ENCODE assay signal across 9 cellular contexts in the genomic region with DNA sequence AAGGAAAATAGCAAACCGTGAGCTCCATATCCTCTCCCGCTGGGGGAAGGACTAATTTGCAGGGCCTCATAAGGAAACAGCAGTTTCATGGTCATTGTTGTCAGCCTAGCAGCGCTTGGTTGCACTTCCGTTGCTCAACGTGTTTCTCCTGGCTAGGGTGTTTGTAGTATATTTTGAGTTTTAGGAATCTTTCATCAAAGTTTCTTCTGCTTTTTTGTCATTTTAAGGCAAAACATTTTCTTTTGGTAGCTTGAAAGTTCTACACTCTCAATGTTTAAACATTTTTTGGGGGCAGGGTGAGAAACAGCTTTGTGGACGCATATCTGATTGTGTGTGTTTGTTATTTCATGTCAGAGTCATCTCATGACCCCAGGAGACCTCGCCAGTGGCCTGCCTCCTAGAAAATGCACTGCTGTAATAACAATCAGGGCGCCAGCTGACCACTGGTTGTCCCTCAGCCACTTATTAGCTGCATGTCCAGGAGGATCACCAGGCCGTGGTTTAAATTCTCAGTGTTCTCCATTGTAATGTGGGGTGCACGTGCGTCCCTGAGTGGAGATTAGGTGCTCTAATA. TPM values are rescaled to one million over a fixed set of nuclear protein-coding genes. Genes with fewer than 3 reads are reported as not detected.
A peak's percentile ranks its signal among the peaks of the same experiment; 100 is the strongest.
DNase-seq lines count a peak whose midpoint lies in the region; ATAC-seq and TF ChIP-seq lines count a peak whose summit lies in the region.
"Had no signal": no experiment of that assay in that cellular context is flagged by ENCODE, and none has a peak within 500 bp of the region (broad histone marks: within the 10 kb centered on the region; RNA-seq: fewer than 3 reads in every experiment).

No MANE protein-coding gene starts in this region.

- peaks cover 100% of the 10 kb centered on the region for H4K20me1 ChIP-seq in BLaER1

- peak overlapping the region; percentile 92 for H3K4me2 ChIP-seq in BLaER1

- no peaks in the 10 kb centered on the region for H3K9me3 Mint-ChIP-seq in activated CD8-positive, alpha-beta T cell treated with anti-CD3 and anti-CD28 coated beads, Interleukin-2, amount 10 ng/mL, durations not matched to agents 7 days and 5 days (ENCODE audit: insufficient read depth)
- no peaks in the 10 kb centered on the region for H3K9me3 Mint-ChIP-seq in activated CD4-positive, alpha-beta memory T cell treated with anti-CD3 and anti-CD28 coated beads, Interleukin-2, amount 10 ng/mL, durations not matched to agents 7 days and 5 days

- H3K36me3 Mint-ChIP-seq in activated CD8-positive, alpha-beta T cell treated with anti-CD3 and anti-CD28 coated beads, Interleukin-2, amount 10 ng/mL, durations not matched to agents 7 days and 5 days (ENCODE audit: low read depth), result peaks cover 30% of the 10 kb centered on the region
- H3K36me3 Mint-ChIP-seq in activated CD4-positive, alpha-beta memory T cell treated with anti-CD3 and anti-CD28 coated beads, Interleukin-2, amount 10 ng/mL, durations not matched to agents 7 days and 5 days (ENCODE audit: low read depth), result peaks cover 19% of the 10 kb centered on the region

- H3K27me3 Mint-ChIP-seq in activated CD8-positive, alpha-beta T cell treated with anti-CD3 and anti-CD28 coated beads, Interleukin-2, amount 10 ng/mL, durations not matched to agents 7 days and 5 days (ENCODE audit: low read depth), result no peaks in the 10 kb centered on the region
- no peaks in the 10 kb centered on the region for H3K27me3 Mint-ChIP-seq in activated CD4-positive, alpha-beta memory T cell treated with anti-CD3 and anti-CD28 coated beads, Interleukin-2, amount 10 ng/mL, durations not matched to agents 7 days and 5 days

- TF ChIP-seq CTCF in liver (IDR thresholded peaks at IDR 0.05; ENCODE audit: low read depth, low read length, missing input control), result no peak

- no peaks in the 10 kb centered on the region for H3K9me3 ChIP-seq in BLaER1
- H3K9me3 ChIP-seq in liver (ENCODE audit: control insufficient read depth in 4 of 4, low read length in 3 of 4), result no peaks in the 10 kb centered on the region

- ATAC-seq in HG02885 (IDR thresholded peaks at IDR 0.05; ENCODE audit: poor library complexity, unreplicated experiment), result peak; percentile 56
- ATAC-seq in activated CD8-positive, alpha-beta T cell treated with anti-CD3 and anti-CD28 coated beads, Interleukin-2, amount 10 ng/mL, durations not matched to agents 7 days and 5 days, result peak; percentile 55

- no peak for DNase-seq in activated CD8-positive, alpha-beta T cell treated with anti-CD3 and anti-CD28 coated beads, Interleukin-2, amount 10 ng/mL, durations not matched to agents 7 days and 5 days
- DNase-seq in NCI-H510A treated with DMSO at 0.1 percent for 48 hours (lab: John Stamatoyannopoulos, UW), result no peak
- no peak for DNase-seq in activated CD4-positive, alpha-beta memory T cell treated with anti-CD3 and anti-CD28 coated beads, Interleukin-2, amount 10 ng/mL, durations not matched to agents 7 days and 5 days
- no peak for DNase-seq in effector CD8-positive, alpha-beta T cell (lab: John Stamatoyannopoulos, UW)
- DNase-seq in inferior parietal cortex (ENCODE audit: extremely low spot score), result no peak
- DNase-seq: DMS53 had no signal

- H3K27ac ChIP-seq in BLaER1, result peak overlapping the region; percentile 82
- no peak overlapping the region for H3K27ac ChIP-seq in liver (ENCODE audit: low read depth in 1 of 2, low read length in 2 of 2)

- H3K4me1 Mint-ChIP-seq in activated CD8-positive, alpha-beta T cell treated with anti-CD3 and anti-CD28 coated beads, Interleukin-2, amount 10 ng/mL, durations not matched to agents 7 days and 5 days (ENCODE audit: low read depth), result peaks cover 82% of the 10 kb centered on the region
- peaks cover 76% of the 10 kb centered on the region for H3K4me1 Mint-ChIP-seq in activated CD4-positive, alpha-beta memory T cell treated with anti-CD3 and anti-CD28 coated beads, Interleukin-2, amount 10 ng/mL, durations not matched to agents 7 days and 5 days

- H3K36me3 ChIP-seq in BLaER1 (peaks cover 4% of the 10 kb centered on the region; the same call in 1 of the 2 replicates), liver (ENCODE audit: control insufficient read depth in 4 of 4, insufficient read depth in 3 of 4, low read depth in 1 of 4, low read length in 3 of 4) (no peaks in the 10 kb centered on the region)

- TF ChIP-seq RAD21 in liver (IDR thresholded peaks at IDR 0.05), result peak in 1 of 2 donors; percentile 37

- H3K4me1 ChIP-seq in BLaER1 (peaks cover 99% of the 10 kb centered on the region), liver (ENCODE audit: control insufficient read depth in 4 of 4, insufficient read depth in 4 of 4, low read length in 3 of 4) (peaks cover 5 to 30% (median 19%) of the 10 kb centered on the region in 4 donors)

- H3K4me3 ChIP-seq in BLaER1, result peak overlapping the region; percentile 45
- no peak overlapping the region for H3K4me3 ChIP-seq in liver (ENCODE audit: low read depth in 1 of 3, low read length in 3 of 3)

- POLR2A ChIA-PET in activated CD8-positive, alpha-beta T cell treated with anti-CD3 and anti-CD28 coated beads, Interleukin-2, amount 10 ng/mL, durations not matched to agents 7 days and 5 days (lab: Charles Lee), result interaction anchor here (1.0 to 3.7 kb wide), 4 partner anchors 14 to 122 kb away, joined by 3 to 13 read pairs (median 4); no protein-coding TSS in a partner anchor
- POLR2A ChIA-PET in activated CD4-positive, alpha-beta memory T cell treated with anti-CD3 and anti-CD28 coated beads, Interleukin-2, amount 10 ng/mL, durations not matched to agents 7 days and 5 days (lab: Charles Lee), result interaction anchor here (0.8 to 1.6 kb wide), 3 partner anchors 10 to 17 kb away, joined by 3 to 4 read pairs (median 3); no protein-coding TSS in a partner anchor

- CTCF ChIA-PET in activated CD8-positive, alpha-beta T cell treated with anti-CD3 and anti-CD28 coated beads, Interleukin-2, amount 10 ng/mL, durations not matched to agents 7 days and 5 days (lab: Charles Lee), result interaction anchor here (1.0 to 3.1 kb wide), 6 partner anchors 9 to 196 kb away, joined by 3 to 12 read pairs (median 5); no protein-coding TSS in a partner anchor
- CTCF ChIA-PET in activated CD4-positive, alpha-beta memory T cell treated with anti-CD3 and anti-CD28 coated beads, Interleukin-2, amount 10 ng/mL, durations not matched to agents 7 days and 5 days (lab: Charles Lee), result interaction anchor here (1.2 kb wide), 1 partner anchor 21 kb away, joined by 3 read pairs; no protein-coding TSS in a partner anchor

- 36% methylated on average over 11 of the region's 11 CpGs for WGBS in liver

- H3K4me3 Mint-ChIP-seq in activated CD8-positive, alpha-beta T cell treated with anti-CD3 and anti-CD28 coated beads, Interleukin-2, amount 10 ng/mL, durations not matched to agents 7 days and 5 days, result peak overlapping the region; percentile 17
- no peak overlapping the region for H3K4me3 Mint-ChIP-seq in activated CD4-positive, alpha-beta memory T cell treated with anti-CD3 and anti-CD28 coated beads, Interleukin-2, amount 10 ng/mL, durations not matched to agents 7 days and 5 days

- H3K9ac ChIP-seq in BLaER1, result peak overlapping the region; percentile 64
- H3K9ac ChIP-seq in liver (ENCODE audit: low read depth in 1 of 2, low read length in 2 of 2), result no peak overlapping the region

- H3K27ac Mint-ChIP-seq in activated CD8-positive, alpha-beta T cell treated with anti-CD3 and anti-CD28 coated beads, Interleukin-2, amount 10 ng/mL, durations not matched to agents 7 days and 5 days, result peak overlapping the region; percentile 62
- H3K27ac Mint-ChIP-seq in activated CD4-positive, alpha-beta memory T cell treated with anti-CD3 and anti-CD28 coated beads, Interleukin-2, amount 10 ng/mL, durations not matched to agents 7 days and 5 days, result no peak overlapping the region

- H3K27me3 ChIP-seq in BLaER1 (no peaks in the 10 kb centered on the region), liver (ENCODE audit: control insufficient read depth in 4 of 4, insufficient read depth in 4 of 4, low read length in 3 of 4) (no peaks in the 10 kb centered on the region)

TF ChIP-seq in liver, 16 proteins besides CTCF, POLR2A, EP300 and RAD21 (continues in another document):
- peak; percentile 75 to 86 for TF ChIP-seq RXRA (IDR thresholded peaks at IDR 0.05)
- TF ChIP-seq SP1 (IDR thresholded peaks at IDR 0.05), result peak; percentile 28
- peak; percentile 7 for TF ChIP-seq NR2F2 (IDR thresholded peaks at IDR 0.05)
- TF ChIP-seq GABPA (IDR thresholded peaks at IDR 0.05 in 1 of 2, conservative IDR thresholded peaks at IDR 0.05 in 1 of 2), result no peak
- no peak for TF ChIP-seq JUND (IDR thresholded peaks at IDR 0.05)
- TF ChIP-seq FOXA1 (IDR thresholded peaks at IDR 0.05), result no peak
- TF ChIP-seq, protein P1, sequence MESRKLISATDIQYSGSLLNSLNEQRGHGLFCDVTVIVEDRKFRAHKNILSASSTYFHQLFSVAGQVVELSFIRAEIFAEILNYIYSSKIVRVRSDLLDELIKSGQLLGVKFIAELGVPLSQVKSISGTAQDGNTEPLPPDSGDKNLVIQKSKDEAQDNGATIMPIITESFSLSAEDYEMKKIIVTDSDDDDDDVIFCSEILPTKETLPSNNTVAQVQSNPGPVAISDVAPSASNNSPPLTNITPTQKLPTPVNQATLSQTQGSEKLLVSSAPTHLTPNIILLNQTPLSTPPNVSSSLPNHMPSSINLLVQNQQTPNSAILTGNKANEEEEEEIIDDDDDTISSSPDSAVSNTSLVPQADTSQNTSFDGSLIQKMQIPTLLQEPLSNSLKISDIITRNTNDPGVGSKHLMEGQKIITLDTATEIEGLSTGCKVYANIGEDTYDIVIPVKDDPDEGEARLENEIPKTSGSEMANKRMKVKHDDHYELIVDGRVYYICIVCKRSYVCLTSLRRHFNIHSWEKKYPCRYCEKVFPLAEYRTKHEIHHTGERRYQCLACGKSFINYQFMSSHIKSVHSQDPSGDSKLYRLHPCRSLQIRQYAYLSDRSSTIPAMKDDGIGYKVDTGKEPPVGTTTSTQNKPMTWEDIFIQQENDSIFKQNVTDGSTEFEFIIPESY (IDR thresholded peaks at IDR 0.05), result no peak
- no peak for TF ChIP-seq FOXA2 (IDR thresholded peaks at IDR 0.05)
- no peak for TF ChIP-seq HNF4G (IDR thresholded peaks at IDR 0.05)

RNA-seq across cellular contexts. Expression of gene JARID2, which starts 20.6 kb away (rescaled TPM):
- 10 to 100 TPM; 33.0 to 33.2 TPM for total RNA-seq in activated CD8-positive, alpha-beta T cell treated with anti-CD3 and anti-CD28 coated beads, Interleukin-2, amount 10 ng/mL, durations not matched to agents 7 days and 5 days
- 10 to 100 TPM in 1 of 2 donors, 1 to 10 TPM in 1; 5.0 to 12.3 TPM for total RNA-seq in liver
- 1 to 10 TPM; 1.4 to 1.7 TPM for polyA plus RNA-seq in liver
- 10 to 100 TPM; 28.4 to 29.7 TPM for total RNA-seq in activated CD4-positive, alpha-beta memory T cell treated with anti-CD3 and anti-CD28 coated beads, Interleukin-2, amount 10 ng/mL, durations not matched to agents 7 days and 5 days
